11 cellular contexts compared by ENCODE assay signal in genomic region chr6:41698350-41698781, GRCh38. TPM values are rescaled to one million over a fixed set of nuclear protein-coding genes. Genes with fewer than 3 reads are reported as not detected.
A peak's percentile ranks its signal among the peaks of the same experiment; 100 is the strongest.
DNase-seq lines count a peak whose midpoint lies in the region; ATAC-seq, FAIRE-seq and TF ChIP-seq lines count a peak whose summit lies in the region.
"Had no signal": no experiment of that assay in that cellular context is flagged by ENCODE, and none has a peak within 500 bp of the region (broad histone marks: within the 10 kb centered on the region; RNA-seq: fewer than 3 reads in every experiment).

No MANE protein-coding gene starts in this region.

- H3K9me3 Mint-ChIP-seq in immature natural killer cell: no peaks in the 10 kb centered on the region
- H3K9me3 Mint-ChIP-seq in activated naive CD4-positive, alpha-beta T cell treated with anti-CD3 and anti-CD28 coated beads, Interleukin-2, amount 10 ng/mL, durations not matched to agents 7 days and 5 days: no peaks in the 10 kb centered on the region

- BruUV-seq in GM12878 (replicated peaks; lab: Mats Ljungman, UMichigan): no TSS peak

- peaks cover 42 to 52% of the 10 kb centered on the region in 2 donors for H3K4me1 Mint-ChIP-seq in immature natural killer cell
- H3K4me1 Mint-ChIP-seq in activated naive CD4-positive, alpha-beta T cell treated with anti-CD3 and anti-CD28 coated beads, Interleukin-2, amount 10 ng/mL, durations not matched to agents 7 days and 5 days: no peaks in the 10 kb centered on the region

- no peaks in the 10 kb centered on the region for H3K27me3 Mint-ChIP-seq in immature natural killer cell (ENCODE audit: low read depth in 3 of 3)
- peaks cover 5% of the 10 kb centered on the region for H3K27me3 Mint-ChIP-seq in activated naive CD4-positive, alpha-beta T cell treated with anti-CD3 and anti-CD28 coated beads, Interleukin-2, amount 10 ng/mL, durations not matched to agents 7 days and 5 days

- SMC1A ChIA-PET in GM12878 (lab: Charles Lee; ENCODE audit: uncharacterized antibody, unreplicated experiment): interaction anchor here (1.2 kb wide), 1 partner anchor 30 kb away, joined by 3 read pairs; no protein-coding TSS in a partner anchor

- no peaks in the 10 kb centered on the region for H3K9me3 ChIP-seq in GM12878 (replicated peaks; ENCODE audit: control insufficient read depth, insufficient read depth, low read length)
- H3K9me3 ChIP-seq in skeletal muscle tissue (ENCODE audit: control insufficient read depth in 3 of 3, low read length in 3 of 3): no peaks in the 10 kb centered on the region
- no peaks in the 10 kb centered on the region for H3K9me3 ChIP-seq in suprapubic skin
- H3K9me3 ChIP-seq: pancreas had no signal

- intact Hi-C loops in GM12878 (cut with micrococcal nuclease; ENCODE audit: unreplicated experiment): loop anchor here (5.0 kb wide), 1 partner anchor 34 kb away; no protein-coding TSS in a partner anchor

- peaks cover 23% of the 10 kb centered on the region for H3K4me1 ChIP-seq in GM12878 (ENCODE audit: control insufficient read depth, insufficient read depth, low read length)
- peaks cover 48 to 67% (median 52%) of the 10 kb centered on the region in 3 donors for H3K4me1 ChIP-seq in skeletal muscle tissue (ENCODE audit: control insufficient read depth in 3 of 3, insufficient read depth in 3 of 3, low read length in 3 of 3)
- H3K4me1 ChIP-seq in suprapubic skin: peaks cover 18% of the 10 kb centered on the region

- H3K4me3 ChIP-seq in GM12865 (ENCODE audit: low read depth, low read length) (no peak overlapping the region), GM12878 (no peak overlapping the region), skeletal muscle tissue (ENCODE audit: low read length in 3 of 3) (no peak overlapping the region), coronary artery (no peak overlapping the region), suprapubic skin (no peak overlapping the region)
- H3K4me3 ChIP-seq: pancreas had no signal

- H4K20me1 ChIP-seq in GM12878 (ENCODE audit: control insufficient read depth, insufficient read depth): no peaks in the 10 kb centered on the region; the same call in 1 of the 2 replicates

- no peaks in the 10 kb centered on the region for H3K27me3 ChIP-seq in GM12878 (replicated peaks in 1 of 2; ENCODE audit: control insufficient read depth in 2 of 2, insufficient read depth in 2 of 2, low read length in 1 of 2)
- no peaks in the 10 kb centered on the region for H3K27me3 ChIP-seq in skeletal muscle tissue (ENCODE audit: control insufficient read depth in 3 of 3, insufficient read depth in 3 of 3, low read length in 3 of 3)
- no peaks in the 10 kb centered on the region for H3K27me3 ChIP-seq in suprapubic skin
- H3K27me3 ChIP-seq: pancreas had no signal

- in situ Hi-C loops in GM12878 (cut with MboI): no loop called here

- TF ChIP-seq EP300 in GM12878 (IDR thresholded peaks at IDR 0.05; ENCODE audit: borderline replicate concordance in 1 of 2, control insufficient read depth in 1 of 2, low read depth in 2 of 2, low read length in 2 of 2): no peak
- TF ChIP-seq EP300 in suprapubic skin (IDR thresholded peaks at IDR 0.05): no peak

- TF ChIP-seq RAD21 in GM12878 (IDR thresholded peaks at IDR 0.05; ENCODE audit: insufficient read depth, low read depth, low read length): no peak

- TF ChIP-seq CTCF in GM12865 (IDR thresholded peaks at IDR 0.05; ENCODE audit: insufficient read depth, low read depth, low read length, missing control alignments) (no peak), GM12878 (IDR thresholded peaks at IDR 0.05 in 2 of 3, conservative IDR thresholded peaks at IDR 0.05 in 1 of 3; ENCODE audit: control insufficient read depth in 2 of 3, extremely low read depth in 1 of 3, insufficient read depth in 1 of 3, low read depth in 3 of 3, low read length in 3 of 3) (no peak), coronary artery (IDR thresholded peaks at IDR 0.05) (no peak), suprapubic skin (IDR thresholded peaks at IDR 0.05) (no peak)

- ATAC-seq in GM12878 (no peak), GM19328 (IDR thresholded peaks at IDR 0.05; ENCODE audit: unreplicated experiment) (no peak)

- POLR2A ChIA-PET in GM12878 (lab: Charles Lee): no interaction called here

- DNase-seq in GM12865 (ENCODE audit: low read depth) (peak; percentile 43), GM12878 (ENCODE audit: low read depth, low spot score) (no peak), immature natural killer cell (no peak), coronary artery (ENCODE audit: low spot score) (no peak), suprapubic skin (ENCODE audit: low spot score in 2 of 2) (no peak)
- DNase-seq in activated naive CD4-positive, alpha-beta T cell treated with anti-CD3 and anti-CD28 coated beads, Interleukin-2, amount 10 ng/mL, durations not matched to agents 7 days and 5 days: no peak
- DNase-seq: NCI-H1436, pancreas had no signal

- WGBS in GM12878 (ENCODE audit: insufficient coverage, insufficient replicate concordance, low lambda C conversion rate, missing lambda C conversion rate): 62% methylated on average over 11 of the region's 11 CpGs
- WGBS in suprapubic skin: 72% methylated on average over 11 of the region's 11 CpGs

- no peak for TF ChIP-seq POLR2A in GM12878 (IDR thresholded peaks at IDR 0.05; ENCODE audit: low read depth, low read length)
- no peak for TF ChIP-seq POLR2A in suprapubic skin (IDR thresholded peaks at IDR 0.05)

- H3K27ac Mint-ChIP-seq in immature natural killer cell: peak overlapping the region; percentile 52 to 80 (median 75)
- H3K27ac Mint-ChIP-seq in activated naive CD4-positive, alpha-beta T cell treated with anti-CD3 and anti-CD28 coated beads, Interleukin-2, amount 10 ng/mL, durations not matched to agents 7 days and 5 days: no peak overlapping the region

- H2AFZ ChIP-seq in GM12878 (ENCODE audit: control insufficient read depth, low read depth, low read length): no peak overlapping the region

- no peak for FAIRE-seq in GM12878 (lab: Jason Lieb, UNC)
- FAIRE-seq: pancreas had no signal

- peak overlapping the region in 1 of 5 donors; percentile 30 for H3K4me3 Mint-ChIP-seq in immature natural killer cell
- H3K4me3 Mint-ChIP-seq in activated naive CD4-positive, alpha-beta T cell treated with anti-CD3 and anti-CD28 coated beads, Interleukin-2, amount 10 ng/mL, durations not matched to agents 7 days and 5 days: no peak overlapping the region

- H3K36me3 ChIP-seq in GM12878 (ENCODE audit: control insufficient read depth in 2 of 2, insufficient read depth in 2 of 2, low read length in 1 of 2): peaks cover 19 to 27% of the 10 kb centered on the region in 2 experiments
- peaks cover 0 to 10% (median 5%) of the 10 kb centered on the region in 3 donors for H3K36me3 ChIP-seq in skeletal muscle tissue (ENCODE audit: control insufficient read depth in 3 of 3, insufficient read depth in 3 of 3, low read length in 3 of 3)
- H3K36me3 ChIP-seq in suprapubic skin: peaks cover 5% of the 10 kb centered on the region
- H3K36me3 ChIP-seq: pancreas had no signal

- no peak overlapping the region for H3K4me2 ChIP-seq in GM12878 (ENCODE audit: control insufficient read depth, insufficient read depth)

- H3K36me3 Mint-ChIP-seq in immature natural killer cell: no peaks in the 10 kb centered on the region
- H3K36me3 Mint-ChIP-seq in activated naive CD4-positive, alpha-beta T cell treated with anti-CD3 and anti-CD28 coated beads, Interleukin-2, amount 10 ng/mL, durations not matched to agents 7 days and 5 days: no peaks in the 10 kb centered on the region

- RAD21 ChIA-PET in GM12878 (lab: Charles Lee; ENCODE audit: unreplicated experiment): no interaction called here

- CTCF ChIA-PET in GM12878 (lab: Yijun Ruan, JAX): no interaction called here
- CTCF ChIA-PET in activated naive CD4-positive, alpha-beta T cell treated with anti-CD3 and anti-CD28 coated beads, Interleukin-2, amount 10 ng/mL, durations not matched to agents 7 days and 5 days (lab: Charles Lee): no interaction called here

- H3K79me2 ChIP-seq in GM12878 (ENCODE audit: control insufficient read depth, insufficient read depth, low read length): peaks cover 82% of the 10 kb centered on the region

- no peak overlapping the region for H3K9ac ChIP-seq in GM12878 (ENCODE audit: control insufficient read depth, insufficient read depth, low read length)
- peak overlapping the region in 2 of 3 donors; percentile 45 to 51 for H3K9ac ChIP-seq in skeletal muscle tissue (ENCODE audit: low read depth in 1 of 3, low read length in 3 of 3)

- H3K27ac ChIP-seq in GM12878 (ENCODE audit: control insufficient read depth, insufficient read depth) (no peak overlapping the region), skeletal muscle tissue (ENCODE audit: low read depth, low read length) (no peak overlapping the region), coronary artery (peak overlapping the region in 1 of 2 donors; percentile 63), suprapubic skin (no peak overlapping the region)

RNA-seq across cellular contexts. Expression of gene TFEB, which starts 37.0 kb away (rescaled TPM):
- 91.8 and 108 TPM in 2 replicates for total RNA-seq in GM12878 (2013; cell fraction: nucleolus; rRNA removed)
- total RNA-seq in GM12878 (2014; rRNA removed): 95.7 and 97.9 TPM in 2 replicates
- total RNA-seq in GM12878 (2014; rRNA removed; fragmentation: Illumina TruSeq; extraction: Trizol): 30.7 and 31.4 TPM in 2 replicates
- total RNA-seq in GM12878 (2021): 97.7 and 108 TPM in 2 replicates
- polyA plus RNA-seq in GM12878 (2011; ENCODE audit: low read depth): 42.6 TPM
- polyA plus RNA-seq in GM12878 (2011; rRNA removed): 22.8 and 62.1 TPM in 2 replicates
- 56.5 and 88.1 TPM in 2 replicates for polyA plus RNA-seq in GM12878 (2011; cell fraction: cytosol; rRNA removed)
- polyA plus RNA-seq in GM12878 (2011; cell fraction: nucleus; rRNA removed): 83.6 and 85.7 TPM in 2 replicates
- 59.0 and 84.4 TPM in 2 replicates for polyA plus RNA-seq in GM12878 (2012)
- 6.6 and 22.4 TPM in 2 replicates for polyA plus RNA-seq in GM12878 (2014; fragmentation: Illumina TruSeq; extraction: Trizol)
- polyA plus RNA-seq in GM12878 (2014; fragmentation: Nextera tagmentation; extraction: Ambion mirVana): 1 to 10 TPM in 1 of 2 experiments, under 1 TPM in 1; 0.84 to 2.6 TPM
- polyA plus RNA-seq in GM12878 (2014; rRNA removed): 107 and 133 TPM in 2 replicates
- 10 to 100 TPM; 59.4 to 64.3 TPM for polyA plus RNA-seq in GM12878 (2016; fragmentation: Nextera tagmentation; extraction: Ambion mirVana)
- 46.4 and 70.0 TPM in 2 replicates for polyA minus RNA-seq in GM12878 (2011; rRNA and poly(A)+ RNA removed)
- 35.4 and 37.4 TPM in 2 replicates for polyA minus RNA-seq in GM12878 (2011; cell fraction: cytosol; rRNA and poly(A)+ RNA removed)
- polyA minus RNA-seq in GM12878 (2011; cell fraction: nucleus; rRNA and poly(A)+ RNA removed): 29.1 and 40.5 TPM in 2 replicates
- 10 to 100 TPM; 18.9 to 62.3 (median 23.9) TPM for polyA plus RNA-seq in immature natural killer cell
- total RNA-seq in skeletal muscle tissue: 7.8 TPM
- total RNA-seq in suprapubic skin: 10 to 100 TPM; 19.0 to 23.3 (median 21.6) TPM

RNA-seq across cellular contexts. Expression of gene PGC, which starts 48.8 kb away (rescaled TPM):
- total RNA-seq in GM12878 (2013; cell fraction: nucleolus; rRNA removed): not detected in 2 replicates
- total RNA-seq in GM12878 (2014; rRNA removed) (not detected in 2 replicates), GM12878 (2014; rRNA removed; fragmentation: Illumina TruSeq; extraction: Trizol) (not detected in 2 replicates), GM12878 (2021) (0.26 and 1.2 TPM in 2 replicates), skeletal muscle tissue (0.52 TPM), suprapubic skin (not detected)
- not detected for polyA plus RNA-seq in GM12878 (2011; ENCODE audit: low read depth)
- polyA plus RNA-seq in GM12878 (2011; rRNA removed) (not detected in 2 replicates), GM12878 (2014; fragmentation: Illumina TruSeq; extraction: Trizol) (not detected in 2 replicates), GM12878 (2014; fragmentation: Nextera tagmentation; extraction: Ambion mirVana) (not detected), GM12878 (2014; rRNA removed) (not detected in 2 replicates), GM12878 (2016; fragmentation: Nextera tagmentation; extraction: Ambion mirVana) (not detected), immature natural killer cell (not detected)
- not detected in 2 replicates for polyA plus RNA-seq in GM12878 (2011; cell fraction: cytosol; rRNA removed)
- polyA plus RNA-seq in GM12878 (2011; cell fraction: nucleus; rRNA removed): not detected in 2 replicates
- not detected in 2 replicates for polyA plus RNA-seq in GM12878 (2012)
- not detected in 2 replicates for polyA minus RNA-seq in GM12878 (2011; rRNA and poly(A)+ RNA removed)
- not detected in 2 replicates for polyA minus RNA-seq in GM12878 (2011; cell fraction: cytosol; rRNA and poly(A)+ RNA removed)
- not detected in 2 replicates for polyA minus RNA-seq in GM12878 (2011; cell fraction: nucleus; rRNA and poly(A)+ RNA removed)
- total RNA-seq: G401 had no signal
